ENCODE assay signal across 1 cellular context in genomic region chr22:19244600-19245352, GRCh38.
TF ChIP-seq lines count a peak whose summit lies in the region.

No MANE protein-coding gene starts in this region.

TF ChIP-seq in K562, 482 proteins besides CTCF, POLR2A, EP300 and RAD21 (continued from another document and continues in another):
- TF ChIP-seq, protein P1, sequence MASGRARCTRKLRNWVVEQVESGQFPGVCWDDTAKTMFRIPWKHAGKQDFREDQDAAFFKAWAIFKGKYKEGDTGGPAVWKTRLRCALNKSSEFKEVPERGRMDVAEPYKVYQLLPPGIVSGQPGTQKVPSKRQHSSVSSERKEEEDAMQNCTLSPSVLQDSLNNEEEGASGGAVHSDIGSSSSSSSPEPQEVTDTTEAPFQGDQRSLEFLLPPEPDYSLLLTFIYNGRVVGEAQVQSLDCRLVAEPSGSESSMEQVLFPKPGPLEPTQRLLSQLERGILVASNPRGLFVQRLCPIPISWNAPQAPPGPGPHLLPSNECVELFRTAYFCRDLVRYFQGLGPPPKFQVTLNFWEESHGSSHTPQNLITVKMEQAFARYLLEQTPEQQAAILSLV (tag; IDR thresholded peaks at IDR 0.05): peak; percentile 61; the same call in 1 of the 2 replicates
- TF ChIP-seq ZMIZ1 (IDR thresholded peaks at IDR 0.05; ENCODE audit: low read depth in 2 of 2, low read length in 2 of 2) (no peak), NFXL1 (CRISPR knock-in tag; IDR thresholded peaks at IDR 0.05) (0 out of 2 replicates have a peak, but pooled peaks have one; percentile 26), ZNF165 (CRISPR knock-in tag; IDR thresholded peaks at IDR 0.05; ENCODE audit: borderline replicate concordance) (0 out of 2 replicates have a peak, but pooled peaks have one; percentile 42), HOMEZ (CRISPR knock-in tag; IDR thresholded peaks at IDR 0.05) (peak; percentile 62; the same call in 1 of the 2 replicates), TOE1 (IDR thresholded peaks at IDR 0.05; ENCODE audit: borderline replicate concordance) (peak; percentile 23; the same call in 1 of the 2 replicates), TOE1 (CRISPR knock-in tag; IDR thresholded peaks at IDR 0.05; ENCODE audit: borderline replicate concordance, low read depth) (no peak; the same call in 1 of the 2 replicates), SMARCB1 (IDR thresholded peaks at IDR 0.05; ENCODE audit: insufficient read length, low read depth) (no peak), ZBTB17 (CRISPR knock-in tag; IDR thresholded peaks at IDR 0.05) (peak; percentile 42; the same call in 1 of the 2 replicates), CBX3 (IDR thresholded peaks at IDR 0.05; ENCODE audit: borderline replicate concordance in 1 of 2, low read length in 2 of 2) (no peak), MXI1 (IDR thresholded peaks at IDR 0.05; ENCODE audit: low read depth, low read length) (no peak), LARP7 (IDR thresholded peaks at IDR 0.05) (no peak), TSC22D4 (tag; IDR thresholded peaks at IDR 0.05) (no peak), RBM17 (IDR thresholded peaks at IDR 0.05; ENCODE audit: borderline replicate concordance, low read depth, low read length) (no peak), ETV1 (tag; conservative IDR thresholded peaks at IDR 0.05; ENCODE audit: low read depth) (peak; percentile 79), RBM34 (IDR thresholded peaks at IDR 0.05; ENCODE audit: borderline replicate concordance, insufficient read depth, low read length) (no peak), MTF1 (CRISPR knock-in tag; IDR thresholded peaks at IDR 0.05; ENCODE audit: borderline replicate concordance) (peak; percentile 76; the same call in 1 of the 2 replicates), TCF15 (CRISPR knock-in tag; IDR thresholded peaks at IDR 0.05) (peak; percentile 26; the same call in 1 of the 2 replicates), ZBTB9 (CRISPR knock-in tag; IDR thresholded peaks at IDR 0.05) (peak; percentile 52; the same call in 1 of the 2 replicates), GMEB1 (CRISPR knock-in tag; IDR thresholded peaks at IDR 0.05) (peak; percentile 39; the same call in 1 of the 2 replicates), MAFG (tag; conservative IDR thresholded peaks at IDR 0.05) (no peak), L3MBTL2 (IDR thresholded peaks at IDR 0.05) (peak; percentile 66), CTBP1 (IDR thresholded peaks at IDR 0.05; ENCODE audit: borderline replicate concordance) (peak; percentile 81; the same call in 1 of the 2 replicates), GABPA (tag; conservative IDR thresholded peaks at IDR 0.05; ENCODE audit: low read depth) (peak; percentile 58), ZNF277 (CRISPR knock-in tag; IDR thresholded peaks at IDR 0.05; ENCODE audit: borderline replicate concordance) (peak; percentile 11; the same call in 1 of the 2 replicates), SMAD4 (CRISPR knock-in tag; conservative IDR thresholded peaks at IDR 0.05) (peak; percentile 72; the same call in 1 of the 2 replicates), TEAD4 (IDR thresholded peaks at IDR 0.05; ENCODE audit: low read length) (no peak), TEAD4 (CRISPR knock-in tag; IDR thresholded peaks at IDR 0.05; ENCODE audit: borderline replicate concordance) (peak; percentile 69), EWSR1 (IDR thresholded peaks at IDR 0.05; ENCODE audit: borderline replicate concordance, low read depth, partially characterized antibody) (no peak), XRCC5 (IDR thresholded peaks at IDR 0.05; ENCODE audit: low read depth, low read length) (peak; percentile 50; the same call in 1 of the 2 replicates), SMARCA4 (IDR thresholded peaks at IDR 0.05) (peak; percentile 50; the same call in 1 of the 2 replicates), GABPB2 (CRISPR knock-in tag; conservative IDR thresholded peaks at IDR 0.05) (0 out of 2 replicates have a peak, but pooled peaks have one; percentile 36)
- TF ChIP-seq, protein P2, sequence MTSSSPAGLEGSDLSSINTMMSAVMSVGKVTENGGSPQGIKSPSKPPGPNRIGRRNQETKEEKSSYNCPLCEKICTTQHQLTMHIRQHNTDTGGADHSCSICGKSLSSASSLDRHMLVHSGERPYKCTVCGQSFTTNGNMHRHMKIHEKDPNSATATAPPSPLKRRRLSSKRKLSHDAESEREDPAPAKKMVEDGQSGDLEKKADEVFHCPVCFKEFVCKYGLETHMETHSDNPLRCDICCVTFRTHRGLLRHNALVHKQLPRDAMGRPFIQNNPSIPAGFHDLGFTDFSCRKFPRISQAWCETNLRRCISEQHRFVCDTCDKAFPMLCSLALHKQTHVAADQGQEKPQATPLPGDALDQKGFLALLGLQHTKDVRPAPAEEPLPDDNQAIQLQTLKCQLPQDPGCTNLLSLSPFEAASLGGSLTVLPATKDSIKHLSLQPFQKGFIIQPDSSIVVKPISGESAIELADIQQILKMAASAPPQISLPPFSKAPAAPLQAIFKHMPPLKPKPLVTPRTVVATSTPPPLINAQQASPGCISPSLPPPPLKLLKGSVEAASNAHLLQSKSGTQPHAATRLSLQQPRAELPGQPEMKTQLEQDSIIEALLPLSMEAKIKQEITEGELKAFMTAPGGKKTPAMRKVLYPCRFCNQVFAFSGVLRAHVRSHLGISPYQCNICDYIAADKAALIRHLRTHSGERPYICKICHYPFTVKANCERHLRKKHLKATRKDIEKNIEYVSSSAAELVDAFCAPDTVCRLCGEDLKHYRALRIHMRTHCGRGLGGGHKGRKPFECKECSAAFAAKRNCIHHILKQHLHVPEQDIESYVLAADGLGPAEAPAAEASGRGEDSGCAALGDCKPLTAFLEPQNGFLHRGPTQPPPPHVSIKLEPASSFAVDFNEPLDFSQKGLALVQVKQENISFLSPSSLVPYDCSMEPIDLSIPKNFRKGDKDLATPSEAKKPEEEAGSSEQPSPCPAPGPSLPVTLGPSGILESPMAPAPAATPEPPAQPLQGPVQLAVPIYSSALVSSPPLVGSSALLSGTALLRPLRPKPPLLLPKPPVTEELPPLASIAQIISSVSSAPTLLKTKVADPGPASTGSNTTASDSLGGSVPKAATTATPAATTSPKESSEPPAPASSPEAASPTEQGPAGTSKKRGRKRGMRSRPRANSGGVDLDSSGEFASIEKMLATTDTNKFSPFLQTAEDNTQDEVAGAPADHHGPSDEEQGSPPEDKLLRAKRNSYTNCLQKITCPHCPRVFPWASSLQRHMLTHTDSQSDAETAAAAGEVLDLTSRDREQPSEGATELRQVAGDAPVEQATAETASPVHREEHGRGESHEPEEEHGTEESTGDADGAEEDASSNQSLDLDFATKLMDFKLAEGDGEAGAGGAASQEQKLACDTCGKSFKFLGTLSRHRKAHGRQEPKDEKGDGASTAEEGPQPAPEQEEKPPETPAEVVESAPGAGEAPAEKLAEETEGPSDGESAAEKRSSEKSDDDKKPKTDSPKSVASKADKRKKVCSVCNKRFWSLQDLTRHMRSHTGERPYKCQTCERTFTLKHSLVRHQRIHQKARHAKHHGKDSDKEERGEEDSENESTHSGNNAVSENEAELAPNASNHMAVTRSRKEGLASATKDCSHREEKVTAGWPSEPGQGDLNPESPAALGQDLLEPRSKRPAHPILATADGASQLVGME (CRISPR knock-in tag; IDR thresholded peaks at IDR 0.05): 0 out of 2 replicates have a peak, but pooled peaks have one; percentile 25
- TF ChIP-seq, protein P3, sequence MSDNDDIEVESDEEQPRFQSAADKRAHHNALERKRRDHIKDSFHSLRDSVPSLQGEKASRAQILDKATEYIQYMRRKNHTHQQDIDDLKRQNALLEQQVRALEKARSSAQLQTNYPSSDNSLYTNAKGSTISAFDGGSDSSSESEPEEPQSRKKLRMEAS (CRISPR knock-in tag; IDR thresholded peaks at IDR 0.05): peak; percentile 50
- TF ChIP-seq, protein P4, sequence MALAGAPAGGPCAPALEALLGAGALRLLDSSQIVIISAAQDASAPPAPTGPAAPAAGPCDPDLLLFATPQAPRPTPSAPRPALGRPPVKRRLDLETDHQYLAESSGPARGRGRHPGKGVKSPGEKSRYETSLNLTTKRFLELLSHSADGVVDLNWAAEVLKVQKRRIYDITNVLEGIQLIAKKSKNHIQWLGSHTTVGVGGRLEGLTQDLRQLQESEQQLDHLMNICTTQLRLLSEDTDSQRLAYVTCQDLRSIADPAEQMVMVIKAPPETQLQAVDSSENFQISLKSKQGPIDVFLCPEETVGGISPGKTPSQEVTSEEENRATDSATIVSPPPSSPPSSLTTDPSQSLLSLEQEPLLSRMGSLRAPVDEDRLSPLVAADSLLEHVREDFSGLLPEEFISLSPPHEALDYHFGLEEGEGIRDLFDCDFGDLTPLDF (CRISPR knock-in tag; IDR thresholded peaks at IDR 0.05): 0 out of 2 replicates have a peak, but pooled peaks have one; percentile 44
- TF ChIP-seq, protein P5, sequence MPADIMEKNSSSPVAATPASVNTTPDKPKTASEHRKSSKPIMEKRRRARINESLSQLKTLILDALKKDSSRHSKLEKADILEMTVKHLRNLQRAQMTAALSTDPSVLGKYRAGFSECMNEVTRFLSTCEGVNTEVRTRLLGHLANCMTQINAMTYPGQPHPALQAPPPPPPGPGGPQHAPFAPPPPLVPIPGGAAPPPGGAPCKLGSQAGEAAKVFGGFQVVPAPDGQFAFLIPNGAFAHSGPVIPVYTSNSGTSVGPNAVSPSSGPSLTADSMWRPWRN (IDR thresholded peaks at IDR 0.05; ENCODE audit: low read depth): 0 out of 2 replicates have a peak, but pooled peaks have one; percentile 28
- TF ChIP-seq, protein P6, sequence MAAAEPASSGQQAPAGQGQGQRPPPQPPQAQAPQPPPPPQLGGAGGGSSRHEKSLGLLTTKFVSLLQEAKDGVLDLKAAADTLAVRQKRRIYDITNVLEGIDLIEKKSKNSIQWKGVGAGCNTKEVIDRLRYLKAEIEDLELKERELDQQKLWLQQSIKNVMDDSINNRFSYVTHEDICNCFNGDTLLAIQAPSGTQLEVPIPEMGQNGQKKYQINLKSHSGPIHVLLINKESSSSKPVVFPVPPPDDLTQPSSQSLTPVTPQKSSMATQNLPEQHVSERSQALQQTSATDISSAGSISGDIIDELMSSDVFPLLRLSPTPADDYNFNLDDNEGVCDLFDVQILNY (CRISPR knock-in tag; IDR thresholded peaks at IDR 0.05): no peak
